ENCODE assay signal across 8 cellular contexts in genomic region chr20:53826597-53827291, GRCh38.
DNase-seq lines count a peak whose midpoint lies in the region; ATAC-seq, FAIRE-seq and TF ChIP-seq lines count a peak whose summit lies in the region.

No MANE protein-coding gene starts in this region.

- DNase-seq in memory B cell (ENCODE audit: low spot score in 2 of 2) = peak in 1 of 2 donors; percentile 43
- no peak for DNase-seq in NCI-H1417 treated with DMSO at 0.1 percent for 48 hours (lab: John Stamatoyannopoulos, UW)
- no peak for DNase-seq in frontal cortex (ENCODE audit: low spot score in 2 of 2)
- DNase-seq in RKO (ENCODE audit: low spot score) = no peak
- DNase-seq in COR-L47 (lab: John Stamatoyannopoulos, UW) = no peak

- peak; percentile 77 for ATAC-seq in GM18868 (IDR thresholded peaks at IDR 0.05; ENCODE audit: unreplicated experiment)
- peak; percentile 52 for ATAC-seq in HG02763 (IDR thresholded peaks at IDR 0.05; ENCODE audit: unreplicated experiment)
- peak; percentile 90 for ATAC-seq in memory B cell (ENCODE audit: low read depth)

- H3K4me1 Mint-ChIP-seq in memory B cell = peaks cover 35% of the 10 kb centered on the region

- no peaks in the 10 kb centered on the region for H3K9me3 Mint-ChIP-seq in memory B cell

- no peak for FAIRE-seq in frontal cortex (lab: Jason Lieb, UNC)

- H3K36me3 Mint-ChIP-seq in memory B cell = no peaks in the 10 kb centered on the region

- H3K27me3 Mint-ChIP-seq in memory B cell = no peaks in the 10 kb centered on the region

- peak overlapping the region; percentile 49 for H3K4me3 Mint-ChIP-seq in memory B cell

- H3K27ac Mint-ChIP-seq in memory B cell = peak overlapping the region; percentile 91

TF ChIP-seq in PFSK-1, 5 proteins besides CTCF, POLR2A, EP300 and RAD21:
- peak; percentile 95 for TF ChIP-seq POLR2AphosphoS5 (IDR thresholded peaks at IDR 0.05; ENCODE audit: low read depth, low read length)
- TF ChIP-seq, protein P1, sequence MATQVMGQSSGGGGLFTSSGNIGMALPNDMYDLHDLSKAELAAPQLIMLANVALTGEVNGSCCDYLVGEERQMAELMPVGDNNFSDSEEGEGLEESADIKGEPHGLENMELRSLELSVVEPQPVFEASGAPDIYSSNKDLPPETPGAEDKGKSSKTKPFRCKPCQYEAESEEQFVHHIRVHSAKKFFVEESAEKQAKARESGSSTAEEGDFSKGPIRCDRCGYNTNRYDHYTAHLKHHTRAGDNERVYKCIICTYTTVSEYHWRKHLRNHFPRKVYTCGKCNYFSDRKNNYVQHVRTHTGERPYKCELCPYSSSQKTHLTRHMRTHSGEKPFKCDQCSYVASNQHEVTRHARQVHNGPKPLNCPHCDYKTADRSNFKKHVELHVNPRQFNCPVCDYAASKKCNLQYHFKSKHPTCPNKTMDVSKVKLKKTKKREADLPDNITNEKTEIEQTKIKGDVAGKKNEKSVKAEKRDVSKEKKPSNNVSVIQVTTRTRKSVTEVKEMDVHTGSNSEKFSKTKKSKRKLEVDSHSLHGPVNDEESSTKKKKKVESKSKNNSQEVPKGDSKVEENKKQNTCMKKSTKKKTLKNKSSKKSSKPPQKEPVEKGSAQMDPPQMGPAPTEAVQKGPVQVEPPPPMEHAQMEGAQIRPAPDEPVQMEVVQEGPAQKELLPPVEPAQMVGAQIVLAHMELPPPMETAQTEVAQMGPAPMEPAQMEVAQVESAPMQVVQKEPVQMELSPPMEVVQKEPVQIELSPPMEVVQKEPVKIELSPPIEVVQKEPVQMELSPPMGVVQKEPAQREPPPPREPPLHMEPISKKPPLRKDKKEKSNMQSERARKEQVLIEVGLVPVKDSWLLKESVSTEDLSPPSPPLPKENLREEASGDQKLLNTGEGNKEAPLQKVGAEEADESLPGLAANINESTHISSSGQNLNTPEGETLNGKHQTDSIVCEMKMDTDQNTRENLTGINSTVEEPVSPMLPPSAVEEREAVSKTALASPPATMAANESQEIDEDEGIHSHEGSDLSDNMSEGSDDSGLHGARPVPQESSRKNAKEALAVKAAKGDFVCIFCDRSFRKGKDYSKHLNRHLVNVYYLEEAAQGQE (IDR thresholded peaks at IDR 0.05; ENCODE audit: insufficient read depth in 1 of 2, low read depth in 2 of 2, low read length in 2 of 2) = no peak
- TF ChIP-seq TAF1 (IDR thresholded peaks at IDR 0.05; ENCODE audit: borderline replicate concordance, insufficient read depth, low read length) = 0 out of 2 replicates have a peak, but pooled peaks have one; percentile 25
- no peak for TF ChIP-seq SIN3A (IDR thresholded peaks at IDR 0.05; ENCODE audit: borderline replicate concordance, insufficient read depth, low read length)
